Comparison of ENCODE assay signal across 19 cellular contexts in the genomic region with DNA sequence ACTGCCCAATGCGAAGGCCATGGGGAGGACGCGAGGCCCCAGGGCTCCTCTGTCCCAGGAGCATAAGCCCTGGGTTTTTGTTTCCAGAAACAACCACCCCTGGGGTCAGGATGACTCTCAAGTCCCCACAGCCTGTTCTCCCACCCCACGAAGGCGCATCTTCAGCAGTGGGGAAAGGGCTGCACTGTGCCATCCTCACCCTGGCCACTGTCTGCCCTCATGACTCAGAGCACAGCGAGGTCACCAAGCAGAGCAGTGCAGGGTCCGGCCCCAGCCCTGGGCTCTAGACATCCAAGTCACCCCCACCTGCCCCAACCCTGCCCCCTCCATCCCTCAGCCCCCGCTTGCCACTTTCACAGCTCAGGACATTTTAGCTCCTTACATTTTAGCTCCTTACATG. TPM values are rescaled to one million over a fixed set of nuclear protein-coding genes. Genes with fewer than 3 reads are reported as not detected.
DNase-seq lines count a peak whose midpoint lies in the region; ATAC-seq, FAIRE-seq and TF ChIP-seq lines count a peak whose summit lies in the region.
"Had no signal": no experiment of that assay in that cellular context is flagged by ENCODE, and none has a peak within 500 bp of the region (broad histone marks: within the 10 kb centered on the region; RNA-seq: fewer than 3 reads in every experiment).

No MANE protein-coding gene starts in this region.

- H4K8ac ChIP-seq in IMR-90 (ENCODE audit: low read depth in 2 of 2, low read length in 2 of 2) = 0 out of 4 replicates have a peak overlapping the region, but pooled peaks of 1 of the 2 experiments have one; percentile 19
- peak overlapping the region; percentile 28; the same call in 1 of the 2 replicates for H4K8ac ChIP-seq in H1 (ENCODE audit: extremely low read depth, insufficient read depth, low read length)
- H4K8ac ChIP-seq in neuronal stem cell (ENCODE audit: low read depth, low read length) = no peak overlapping the region

- H4K91ac ChIP-seq in IMR-90 (ENCODE audit: insufficient read depth, low read depth, low read length) (peak overlapping the region; percentile 63), H1 (replicated peaks; ENCODE audit: insufficient read length, low read length) (no peak overlapping the region), neuronal stem cell (ENCODE audit: low read depth, low read length, poor library complexity) (no peak overlapping the region)

- H2BK120ac ChIP-seq in IMR-90 (ENCODE audit: low read depth, low read length) (peak overlapping the region; percentile 73), H1 (replicated peaks; ENCODE audit: low read depth, low read length) (no peak overlapping the region), neuronal stem cell (ENCODE audit: low read depth, low read length) (no peak overlapping the region)

- POLR2A ChIA-PET in IMR-90 (lab: Charles Lee; ENCODE audit: unreplicated experiment) (no interaction called here), H1 (lab: Charles Lee; ENCODE audit: partially characterized antibody) (no interaction called here)

- no peak overlapping the region for H2AFZ ChIP-seq in IMR-90 (replicated peaks; ENCODE audit: low read length, poor library complexity)
- no peak overlapping the region for H2AFZ ChIP-seq in H1 (ENCODE audit: low read length)
- no peak overlapping the region for H2AFZ ChIP-seq in neuronal stem cell (ENCODE audit: low read length)
- H2AFZ ChIP-seq: GM23338 had no signal

- H2AK9ac ChIP-seq in IMR-90 (replicated peaks; ENCODE audit: low read depth, low read length, poor library complexity) = no peak overlapping the region

- H2BK12ac ChIP-seq in H1 (ENCODE audit: low read depth, low read length) (no peak overlapping the region), neuronal stem cell (ENCODE audit: low read length) (no peak overlapping the region)

- H3K79me2 ChIP-seq in H1 (ENCODE audit: control insufficient read depth in 1 of 2, insufficient read depth in 2 of 2, low read length in 2 of 2) = no peaks in the 10 kb centered on the region

- H4K5ac ChIP-seq in IMR-90 (ENCODE audit: low read depth, low read length) = no peak overlapping the region; the same call in 1 of the 2 replicates
- no peak overlapping the region for H4K5ac ChIP-seq in H1 (ENCODE audit: insufficient read length, low read depth, low read length)

- no peak for DNase-seq in IMR-90
- no peak for DNase-seq in H1 (ENCODE audit: low read depth in 1 of 2, low spot score in 2 of 2)
- no peak for DNase-seq in neuronal stem cell (ENCODE audit: low spot score)
- DNase-seq in upper lobe of right lung = peak; percentile 48
- DNase-seq in NCI-H1092 (lab: John Stamatoyannopoulos, UW) = no peak
- DNase-seq: C1 segment of cervical spinal cord; Calu3; CD4-positive, alpha-beta memory T cell; COR-L47; DMS53; DMS79 treated with DMSO at 0.1 percent for 48 hours; GF-D8; HFFc6 had no signal

- H3K9me1 ChIP-seq in IMR-90 (ENCODE audit: insufficient read depth, low read length) = peaks cover 6% of the 10 kb centered on the region; the same call in 1 of the 2 replicates

- peak overlapping the region; percentile 65; the same call in 1 of the 3 replicates for H2BK15ac ChIP-seq in IMR-90 (ENCODE audit: low read depth, low read length)
- H2BK15ac ChIP-seq in H1 (ENCODE audit: low read length) = no peak overlapping the region
- no peak overlapping the region for H2BK15ac ChIP-seq in neuronal stem cell (ENCODE audit: low read length)

- dilution Hi-C loops in IMR-90 (cut with HindIII; ENCODE audit: low sequenced_read_pairs, unreplicated experiment) = no loop called here

- no peak overlapping the region for H2BK5ac ChIP-seq in IMR-90 (ENCODE audit: low read depth, low read length, poor library complexity, severe bottlenecking)
- H2BK5ac ChIP-seq in H1 (ENCODE audit: low read depth, low read length) = no peak overlapping the region
- no peak overlapping the region for H2BK5ac ChIP-seq in neuronal stem cell (ENCODE audit: low read length)

- peaks cover 9% of the 10 kb centered on the region for H3K4me1 ChIP-seq in IMR-90 (ENCODE audit: control insufficient read depth, insufficient read depth, low read length)
- H3K4me1 ChIP-seq in H1 (replicated peaks in 1 of 4; ENCODE audit: control insufficient read depth in 3 of 4, insufficient read depth in 4 of 4, low read length in 3 of 4) = no peaks in the 10 kb centered on the region; a peak in 1 of 7 replicates
- no peaks in the 10 kb centered on the region for H3K4me1 ChIP-seq in neuronal stem cell (ENCODE audit: control insufficient read depth in 2 of 2, insufficient read depth in 1 of 2, low read depth in 1 of 2, low read length in 2 of 2)
- H3K4me1 ChIP-seq in upper lobe of right lung = no peaks in the 10 kb centered on the region
- H3K4me1 ChIP-seq: HAP-1 had no signal

- no peaks in the 10 kb centered on the region for H3K23me2 ChIP-seq in H1 (ENCODE audit: low read depth, low read length)

- TF ChIP-seq POLR2A in IMR-90 (IDR thresholded peaks at IDR 0.05; ENCODE audit: low read depth, low read length) (no peak), H1 (IDR thresholded peaks at IDR 0.05; ENCODE audit: control extremely low read depth in 1 of 2, low read depth in 2 of 2, low read length in 2 of 2) (no peak)

- in situ Hi-C loops in IMR-90 (cut with MboI; ENCODE audit: low sequenced_read_pairs) = loop anchor here (25.0 kb wide), 1 partner anchor 196 kb away; no protein-coding TSS in a partner anchor

- TF ChIP-seq RAD21 in IMR-90 (IDR thresholded peaks at IDR 0.05; ENCODE audit: low read length) (no peak), H1 (IDR thresholded peaks at IDR 0.05 in 1 of 2, conservative IDR thresholded peaks at IDR 0.05 in 1 of 2; ENCODE audit: low read depth in 2 of 2, low read length in 2 of 2) (no peak)

- H3K9ac ChIP-seq in IMR-90 (ENCODE audit: low read depth, low read length) (no peak overlapping the region), H1 (replicated peaks in 1 of 4; ENCODE audit: extremely low read depth in 1 of 4, low read depth in 3 of 4, low read length in 3 of 4) (no peak overlapping the region), neuronal stem cell (ENCODE audit: low read depth, low read length, poor library complexity) (no peak overlapping the region)

- H3K4ac ChIP-seq in IMR-90 (ENCODE audit: low read depth, low read length) = peak overlapping the region; percentile 75
- H3K4ac ChIP-seq in H1 (replicated peaks; ENCODE audit: insufficient read length, low read depth, low read length) = no peak overlapping the region
- peak overlapping the region; percentile 37 for H3K4ac ChIP-seq in neuronal stem cell (ENCODE audit: low read length)

- 88% methylated on average over 5 of the region's 8 CpGs; no CpG with 5 or more reads in 1 of the 2 experiments for WGBS in IMR-90 (ENCODE audit: extremely low coverage in 2 of 2, insufficient read length in 1 of 2), 2 experiments
- 78% methylated on average over 7 of the region's 8 CpGs; no CpG with 5 or more reads in 1 of the 2 experiments for WGBS in H1 (ENCODE audit: extremely low coverage in 1 of 2, insufficient coverage in 1 of 2, insufficient read length in 1 of 2, insufficient replicate concordance in 2 of 2, low coverage in 1 of 2, low lambda C conversion rate in 2 of 2, missing lambda C conversion rate in 1 of 2), 2 experiments
- WGBS in neuronal stem cell (ENCODE audit: extremely low coverage in 2 of 2, insufficient read length in 2 of 2, insufficient replicate concordance in 1 of 2), 2 donors = no CpG with 5 or more reads among the region's 8 CpGs

- FAIRE-seq in H1 (lab: Jason Lieb, UNC) = no peak
- FAIRE-seq: GM12891, GM18507, H54 had no signal

- no peaks in the 10 kb centered on the region for H4K20me1 ChIP-seq in IMR-90 (ENCODE audit: insufficient read depth, low read length)
- H4K20me1 ChIP-seq in H1 (replicated peaks in 1 of 2; ENCODE audit: control insufficient read depth in 1 of 2, insufficient read depth in 2 of 2, low read length in 2 of 2) = no peaks in the 10 kb centered on the region

- BruUV-seq in IMR-90 (replicated peaks; lab: Mats Ljungman, UMichigan) = no TSS peak

- no peak overlapping the region for H3K56ac ChIP-seq in IMR-90 (ENCODE audit: extremely low read depth, insufficient read depth, low read length)
- no peak overlapping the region for H3K56ac ChIP-seq in H1 (replicated peaks; ENCODE audit: insufficient read length, low read depth, low read length)

- H2BK20ac ChIP-seq in IMR-90 (ENCODE audit: low read depth, low read length) (peak overlapping the region; percentile 89), H1 (ENCODE audit: low read length) (no peak overlapping the region)

- TF ChIP-seq CTCF in IMR-90 (conservative IDR thresholded peaks at IDR 0.05; ENCODE audit: low read depth, low read length) (no peak), H1 (IDR thresholded peaks at IDR 0.05; ENCODE audit: control extremely low read depth in 1 of 3, insufficient read depth in 1 of 3, low read depth in 1 of 3, low read length in 3 of 3) (no peak), upper lobe of right lung (IDR thresholded peaks at IDR 0.05) (no peak)

- H3K18ac ChIP-seq in IMR-90 (ENCODE audit: low read depth, low read length) = peak overlapping the region; percentile 7; the same call in 1 of the 2 replicates
- no peak overlapping the region for H3K18ac ChIP-seq in H1 (ENCODE audit: extremely low read depth, low read length)
- no peak overlapping the region for H3K18ac ChIP-seq in neuronal stem cell (ENCODE audit: low read length)

- 0 out of 2 replicates have a peak overlapping the region, but pooled peaks have one; percentile 28 for H3K14ac ChIP-seq in IMR-90 (replicated peaks; ENCODE audit: low read depth, low read length)
- no peak overlapping the region for H3K14ac ChIP-seq in H1 (ENCODE audit: insufficient read length)
- H3K14ac ChIP-seq in neuronal stem cell (ENCODE audit: low read length) = no peak overlapping the region

- no peak overlapping the region for H3K4me2 ChIP-seq in IMR-90 (ENCODE audit: low read depth, low read length)
- no peak overlapping the region for H3K4me2 ChIP-seq in H1 (ENCODE audit: insufficient read depth in 1 of 2, low read depth in 2 of 2, low read length in 2 of 2)
- no peak overlapping the region for H3K4me2 ChIP-seq in neuronal stem cell (ENCODE audit: insufficient read depth, low read length, poor library complexity, severe bottlenecking)
- H3K4me2 ChIP-seq: GM23338 had no signal

- ATAC-seq in IMR-90 (ENCODE audit: low read depth) = no peak
- ATAC-seq in upper lobe of right lung = peak; percentile 12
- no peak for ATAC-seq in HG03175 (IDR thresholded peaks at IDR 0.05; ENCODE audit: unreplicated experiment)
- ATAC-seq: GM23338 had no signal

- intact Hi-C loops in IMR-90 (cut with micrococcal nuclease) = loop anchor here (5.0 kb wide), 1 partner anchor 81 kb away; no protein-coding TSS in a partner anchor
- intact Hi-C loops in upper lobe of right lung (cut with DNase I) = no loop called here

- H3K36me3 ChIP-seq in IMR-90 (ENCODE audit: control insufficient read depth, insufficient read depth, low read length) = no peaks in the 10 kb centered on the region
- H3K36me3 ChIP-seq in H1 (ENCODE audit: control insufficient read depth in 2 of 4, insufficient read depth in 4 of 4, low read length in 3 of 4) = no peaks in the 10 kb centered on the region
- H3K36me3 ChIP-seq in neuronal stem cell (replicated peaks in 1 of 2; ENCODE audit: control insufficient read depth in 2 of 2, insufficient read depth in 2 of 2, low read length in 2 of 2) = no peaks in the 10 kb centered on the region
- no peaks in the 10 kb centered on the region for H3K36me3 ChIP-seq in upper lobe of right lung
- H3K36me3 ChIP-seq: HAP-1 had no signal

- CTCF ChIA-PET in IMR-90 (lab: Yijun Ruan, JAX) = interaction anchor here (1.2 kb wide), 1 partner anchor 79 kb away, joined by 5 read pairs; no protein-coding TSS in a partner anchor
- CTCF ChIA-PET in H1 (lab: Charles Lee; ENCODE audit: partially characterized antibody) = interaction anchor here (1.0 to 1.7 kb wide), 7 partner anchors 9 to 170 kb away, joined by 3 to 6 read pairs (median 4); no protein-coding TSS in a partner anchor

- H3K79me1 ChIP-seq in IMR-90 (ENCODE audit: low read depth in 1 of 2, low read length in 2 of 2) (no peaks in the 10 kb centered on the region), H1 (ENCODE audit: low read depth, low read length) (no peaks in the 10 kb centered on the region), neuronal stem cell (ENCODE audit: low read depth, low read length) (peaks cover 1% of the 10 kb centered on the region)

- H3K27ac ChIP-seq in IMR-90 (ENCODE audit: insufficient read depth, low read length) (no peak overlapping the region), H1 (ENCODE audit: low read depth, low read length) (no peak overlapping the region), neuronal stem cell (replicated peaks; ENCODE audit: low read length) (no peak overlapping the region), upper lobe of right lung (no peak overlapping the region)

- peak overlapping the region; percentile 57; the same call in 1 of the 2 replicates for H2AK5ac ChIP-seq in IMR-90 (ENCODE audit: low read depth, low read length)
- no peak overlapping the region for H2AK5ac ChIP-seq in H1 (ENCODE audit: low read depth, low read length)
- peak overlapping the region; percentile 70 for H2AK5ac ChIP-seq in neuronal stem cell (ENCODE audit: low read depth, low read length)

- H3K23ac ChIP-seq in IMR-90 (ENCODE audit: low read depth, low read length) = no peak overlapping the region
- no peak overlapping the region for H3K23ac ChIP-seq in H1 (ENCODE audit: insufficient read length)
- H3K23ac ChIP-seq in neuronal stem cell (ENCODE audit: low read depth, low read length, poor library complexity) = no peak overlapping the region

- H3K4me3 ChIP-seq in IMR-90 (ENCODE audit: insufficient read depth, low read depth, low read length) (no peak overlapping the region), H1 (ENCODE audit: extremely low read depth in 1 of 4, insufficient read depth in 2 of 4, low read depth in 3 of 4, low read length in 4 of 4) (no peak overlapping the region), neuronal stem cell (ENCODE audit: low read length in 2 of 2) (no peak overlapping the region), upper lobe of right lung (no peak overlapping the region)
- H3K4me3 ChIP-seq: GM23338, HAP-1 had no signal

- no peaks in the 10 kb centered on the region for H3K27me3 ChIP-seq in IMR-90 (ENCODE audit: control insufficient read depth, insufficient read depth, low read length)
- H3K27me3 ChIP-seq in H1 (replicated peaks in 1 of 4; ENCODE audit: control insufficient read depth in 3 of 4, extremely low read depth in 1 of 4, insufficient read depth in 3 of 4, low read length in 3 of 4) = no peaks in the 10 kb centered on the region
- peaks cover 0 to 11% (median 0%) of the 10 kb centered on the region in 3 experiments for H3K27me3 ChIP-seq in neuronal stem cell (ENCODE audit: control insufficient read depth in 3 of 3, insufficient read depth in 3 of 3, low read depth in 1 of 3, low read length in 3 of 3)
- H3K27me3 ChIP-seq in upper lobe of right lung = no peaks in the 10 kb centered on the region

- H3K9me3 ChIP-seq in IMR-90 (ENCODE audit: control insufficient read depth, insufficient read depth, low read length) (no peaks in the 10 kb centered on the region), H1 (ENCODE audit: insufficient read depth in 2 of 2, low read depth in 1 of 2, low read length in 1 of 2) (no peaks in the 10 kb centered on the region), neuronal stem cell (replicated peaks in 1 of 2; ENCODE audit: control insufficient read depth in 2 of 2, insufficient read depth in 1 of 2, low read depth in 1 of 2, low read length in 2 of 2) (no peaks in the 10 kb centered on the region), upper lobe of right lung (no peaks in the 10 kb centered on the region)
- H3K9me3 ChIP-seq: HAP-1 had no signal

- no peak for TF ChIP-seq EP300 in H1 (IDR thresholded peaks at IDR 0.05; ENCODE audit: borderline replicate concordance in 1 of 2, low read depth in 2 of 2, low read length in 2 of 2)

RNA-seq across cellular contexts. Expression of a gene that starts 22.7 kb away (rescaled TPM):
- total RNA-seq in IMR-90 (2012; rRNA removed) (8.9 and 12.5 TPM in 2 replicates), upper lobe of right lung (52.5 TPM)
- polyA plus RNA-seq in IMR-90 (2012; rRNA removed) (19.5 and 21.9 TPM in 2 replicates), H1 (2011; rRNA removed) (14.1 and 26.8 TPM in 2 replicates)
- 12.2 and 18.8 TPM in 2 replicates for polyA plus RNA-seq in IMR-90 (2012; cell fraction: cytosol; rRNA removed)
- polyA plus RNA-seq in IMR-90 (2012; cell fraction: nucleus; rRNA removed; ENCODE audit: low replicate concordance) = 83.2 and 123 TPM in 2 replicates
- 33.9 and 34.7 TPM in 2 replicates for total RNA-seq in H1 (2021; fragmentation: NEBNext Ultra II Directional; extraction: Animal tissue kit (Norgen Biotek cat#: 25700))
- 20.7 TPM for polyA plus RNA-seq in H1 (2011; cell fraction: cytosol; rRNA removed)
- 87.7 TPM for polyA plus RNA-seq in H1 (2011; cell fraction: nucleus; rRNA removed)
- polyA plus RNA-seq in H1 (2012, experiment 1 of 2) = 19.6 to 26.5 TPM (median 24.3 TPM) in 4 replicates
- 23.5 TPM for polyA plus RNA-seq in H1 (2012, experiment 2 of 2)
- 21.2 TPM for polyA plus RNA-seq in H1 (2013, experiment 1 of 2)
- polyA plus RNA-seq in H1 (2013, experiment 2 of 2) = 21.5 TPM
- polyA minus RNA-seq in H1 (2011; rRNA and poly(A)+ RNA removed) = 30.5 and 37.0 TPM in 2 replicates
- polyA minus RNA-seq in H1 (2011; cell fraction: cytosol; rRNA and poly(A)+ RNA removed) = 30.8 TPM
- 56.9 TPM for polyA minus RNA-seq in H1 (2011; cell fraction: nucleus; rRNA and poly(A)+ RNA removed)
- 19.3 TPM for polyA plus RNA-seq in neuronal stem cell (2013, experiment 1 of 2)
- 19.3 TPM for polyA plus RNA-seq in neuronal stem cell (2013, experiment 2 of 2)
